Comparison of ENCODE assay signal across 8 cellular contexts in the genomic region with DNA sequence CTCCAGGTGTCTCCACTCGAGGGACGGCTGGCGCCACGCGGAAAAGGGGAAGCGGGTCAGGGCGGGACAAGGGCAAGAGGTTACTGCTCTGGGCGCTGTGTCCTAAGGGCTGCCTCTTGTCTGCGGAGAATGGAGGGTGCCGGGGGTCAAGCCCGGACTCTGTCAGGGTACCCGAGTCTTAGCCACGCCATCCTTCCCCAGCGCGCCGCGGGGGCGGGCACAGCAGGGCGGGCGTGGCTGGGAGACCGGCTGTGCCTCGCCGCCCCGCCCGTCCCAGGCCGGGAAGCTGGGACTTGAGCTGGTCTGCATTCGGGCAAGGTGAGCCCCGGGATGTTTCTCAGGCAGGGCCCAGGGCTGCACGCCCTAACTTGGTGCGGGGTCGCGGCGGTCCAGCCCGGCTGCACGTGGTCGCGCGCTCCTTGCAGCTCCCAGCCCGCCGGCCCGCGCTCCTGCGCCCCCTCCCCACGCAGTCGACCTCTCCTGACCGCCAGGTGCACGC. TPM values are rescaled to one million over a fixed set of nuclear protein-coding genes. Genes with fewer than 3 reads are reported as not detected.
DNase-seq lines count a peak whose midpoint lies in the region; ATAC-seq and TF ChIP-seq lines count a peak whose summit lies in the region.

No MANE protein-coding gene starts in this region.

- H3K27me3 ChIP-seq in CD4-positive, alpha-beta T cell (ENCODE audit: control insufficient read depth, insufficient read depth, low read length): peaks cover 7% of the 10 kb centered on the region
- peaks cover 6 to 13% of the 10 kb centered on the region in 2 donors for H3K27me3 ChIP-seq in stomach smooth muscle (ENCODE audit: control insufficient read depth in 1 of 2, insufficient read depth in 2 of 2, low read length in 2 of 2)

- CTCF ChIA-PET in CD4-positive, alpha-beta T cell (lab: Charles Lee): interaction anchor here (0.7 to 2.2 kb wide), 15 partner anchors 8 to 230 kb away, joined by 3 to 24 read pairs (median 5); partner anchors contain the start of gene FAAP100

- peak; percentile 10 for ATAC-seq in CD4-positive, alpha-beta T cell (ENCODE audit: poor library complexity)
- ATAC-seq in HG02798 (IDR thresholded peaks at IDR 0.05; ENCODE audit: poor library complexity, unreplicated experiment) (peak; percentile 25), GM18520 (IDR thresholded peaks at IDR 0.05; ENCODE audit: unreplicated experiment) (no peak), GM21423 (IDR thresholded peaks at IDR 0.05; ENCODE audit: unreplicated experiment) (no peak)

- POLR2A ChIA-PET in CD4-positive, alpha-beta T cell (lab: Charles Lee): interaction anchor here (0.6 to 2.7 kb wide), 7 partner anchors 9 to 279 kb away, joined by 3 to 27 read pairs (median 4); partner anchors contain the start of genes FAAP100, NDUFAF8 and SLC38A10

- no peaks in the 10 kb centered on the region for H3K9me3 ChIP-seq in CD4-positive, alpha-beta T cell (ENCODE audit: control insufficient read depth, low read length)
- H3K9me3 ChIP-seq in stomach smooth muscle (ENCODE audit: control insufficient read depth in 2 of 2, low read length in 2 of 2): no peaks in the 10 kb centered on the region

- no peaks in the 10 kb centered on the region for H3K27me3 Mint-ChIP-seq in CD4-positive, alpha-beta T cell

- intact Hi-C loops in CD4-positive, alpha-beta T cell (cut with DNase I, micrococcal nuclease): loop anchor here (1.0 to 10.0 kb wide), 7 partner anchors 32 to 1254 kb away; partner anchors contain the start of genes FAAP100 (in 1 of the 2), P4HB (in 1 of the 2), RNF213 (in 1 of the 2) and SLC38A10 (in 1 of the 2)

- TF ChIP-seq CTCF in CD4-positive, alpha-beta T cell (IDR thresholded peaks at IDR 0.05): no peak

- 1 to 19% (median 2%) methylated on average over 36 to 47 of the region's 47 CpGs for WGBS in adipose tissue, 3 donors

- H3K36me3 ChIP-seq in stomach smooth muscle (ENCODE audit: control insufficient read depth in 2 of 2, insufficient read depth in 2 of 2, low read length in 2 of 2): no peaks in the 10 kb centered on the region

- H3K4me1 ChIP-seq in stomach smooth muscle (ENCODE audit: control insufficient read depth, insufficient read depth, low read length): peaks cover 61% of the 10 kb centered on the region

- no peak overlapping the region for H3K4me3 Mint-ChIP-seq in CD4-positive, alpha-beta T cell

- no peak overlapping the region for H3K27ac ChIP-seq in CD4-positive, alpha-beta T cell (ENCODE audit: low read depth, low read length)
- H3K27ac ChIP-seq in adipose tissue (ENCODE audit: low read depth, low read length): peak overlapping the region; percentile 1
- peak overlapping the region; percentile 95 for H3K27ac ChIP-seq in stomach smooth muscle (ENCODE audit: low read length)

- peak overlapping the region; percentile 54 for H3K27ac Mint-ChIP-seq in CD4-positive, alpha-beta T cell

- H3K4me3 ChIP-seq in stomach smooth muscle (ENCODE audit: low read length in 2 of 2): peak overlapping the region; percentile 55 to 76

- peak overlapping the region; percentile 53 to 58 for H3K9ac ChIP-seq in stomach smooth muscle (ENCODE audit: low read length in 2 of 2)

- H3K9me3 Mint-ChIP-seq in CD4-positive, alpha-beta T cell: no peaks in the 10 kb centered on the region

- H3K36me3 Mint-ChIP-seq in CD4-positive, alpha-beta T cell (ENCODE audit: low read depth): no peaks in the 10 kb centered on the region

- peak in 1 of 10 experiments; percentile 24 for DNase-seq in CD4-positive, alpha-beta T cell
- peak; percentile 49 for DNase-seq in iPS-NIHi7 (ENCODE audit: extremely low spot score)
- DNase-seq in HuH-7 (ENCODE audit: low spot score): no peak

- H3K4me1 Mint-ChIP-seq in CD4-positive, alpha-beta T cell (ENCODE audit: low read depth): peaks cover 24% of the 10 kb centered on the region

RNA-seq across cellular contexts. Expression of gene ACTG1, which starts 6.2 kb away (rescaled TPM):
- 1,000 to 10,000 TPM; 1,296 to 1,318 TPM for total RNA-seq in CD4-positive, alpha-beta T cell
- polyA plus RNA-seq in adipose tissue: 1,000 to 10,000 TPM; 1,930 to 3,527 (median 2,831) TPM

RNA-seq across cellular contexts. Expression of gene FSCN2, which starts 9.3 kb away (rescaled TPM):
- 1 to 10 TPM; 1.0 to 1.1 TPM for total RNA-seq in CD4-positive, alpha-beta T cell
- 1 to 10 TPM in 2 of 3 donors, under 1 TPM in 1; 0.21 to 4.9 (median 1.0) TPM for polyA plus RNA-seq in adipose tissue

RNA-seq across cellular contexts. Expression of gene FAAP100, which starts 33.3 kb away (rescaled TPM):
- 10 to 100 TPM; 18.7 to 19.7 TPM for total RNA-seq in CD4-positive, alpha-beta T cell
- polyA plus RNA-seq in adipose tissue: 10 to 100 TPM; 10.1 to 25.9 (median 22.4) TPM

Comparison
In these comparisons a context has a peak if more than half of its experiments do, and no peak if none do; other contexts are left out.
1. ATAC-seq: peak in CD4-positive, alpha-beta T cell (single experiment) and HG02798 (single experiment); none in GM18520 (single experiment) and GM21423 (single experiment).